15 cellular contexts compared by ENCODE assay signal in the genomic region with DNA sequence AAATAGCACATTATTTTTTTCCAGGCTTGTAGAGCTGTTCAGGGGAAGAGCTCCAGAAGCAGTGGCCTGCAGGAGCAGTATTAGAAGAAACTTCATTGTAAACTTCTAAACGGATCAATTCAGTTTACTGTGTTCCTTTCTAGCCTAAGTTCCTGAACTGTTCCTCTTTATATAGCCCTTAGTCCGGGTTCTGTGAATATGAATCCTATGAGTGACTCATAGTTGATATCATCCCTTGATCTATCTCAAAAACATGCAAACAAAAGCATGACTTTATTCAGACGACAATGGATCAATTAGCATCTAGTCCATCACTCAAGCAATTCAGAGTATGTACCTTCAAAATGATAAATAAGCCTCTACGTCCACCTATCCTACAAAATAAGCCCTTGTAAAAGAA. TPM values are rescaled to one million over a fixed set of nuclear protein-coding genes. Genes with fewer than 3 reads are reported as not detected.
DNase-seq lines count a peak whose midpoint lies in the region; ATAC-seq and TF ChIP-seq lines count a peak whose summit lies in the region.
"Had no signal": no experiment of that assay in that cellular context is flagged by ENCODE, and none has a peak within 500 bp of the region (broad histone marks: within the 10 kb centered on the region; RNA-seq: fewer than 3 reads in every experiment).

Gene MMP12, minus strand, starts transcription at position 141 of the 400 bp plus-strand sequence. Its CDS starts 45 bp downstream, at position 96.

- no peak for TF ChIP-seq RAD21 in SK-N-SH (IDR thresholded peaks at IDR 0.05; ENCODE audit: low read length)

- H3K36me3 ChIP-seq in SK-N-SH (replicated peaks in 1 of 2; ENCODE audit: control insufficient read depth in 1 of 2, insufficient read depth in 2 of 2, low read length in 1 of 2): no peaks in the 10 kb centered on the region
- H3K36me3 ChIP-seq: BE2C had no signal

- no peak within 1 kb of the TSS for H3K4me3 ChIP-seq in SK-N-SH (ENCODE audit: low read depth in 2 of 2, low read length in 1 of 2)
- no peak within 1 kb of the TSS for H3K4me3 ChIP-seq in epithelial cell of esophagus (ENCODE audit: low read length)
- H3K4me3 ChIP-seq: GM12878 had no signal

- H4K20me1 ChIP-seq in SK-N-SH (ENCODE audit: insufficient read depth): no peaks in the 10 kb centered on the region

- DNase-seq in GM03348 (ENCODE audit: low spot score): peak; percentile 6
- no peak for DNase-seq in SK-N-SH
- peak; percentile 28 for DNase-seq in epithelial cell of esophagus (ENCODE audit: low read depth)
- DNase-seq in putamen (ENCODE audit: low spot score): no peak
- no peak for DNase-seq in AG08396 (ENCODE audit: low spot score)
- DNase-seq: BE2C; Caco-2; CD8-positive, alpha-beta T cell; DND-41; KG1 had no signal

- peaks cover 2% of the 10 kb centered on the region for H3F3A ChIP-seq in SK-N-SH (replicated peaks; ENCODE audit: insufficient read depth)

- CTCF ChIA-PET in SK-N-SH (lab: Yijun Ruan, JAX): interaction anchor here (1.0 kb wide), 1 partner anchor 55 kb away, joined by 3 read pairs; no protein-coding TSS in a partner anchor

- H3K27ac ChIP-seq in SK-N-SH (ENCODE audit: low read depth in 2 of 2, low read length in 1 of 2): no peak within 1 kb of the TSS
- H3K27ac ChIP-seq: C4-2B had no signal

- TF ChIP-seq CTCF in SK-N-SH (IDR thresholded peaks at IDR 0.05) (no peak), epithelial cell of esophagus (IDR thresholded peaks at IDR 0.05; ENCODE audit: insufficient read depth, low read depth, low read length, missing control alignments) (no peak)

- ATAC-seq in GM21737 (IDR thresholded peaks at IDR 0.05; ENCODE audit: unreplicated experiment): no peak
- no peak for ATAC-seq in GM19463 (IDR thresholded peaks at IDR 0.05; ENCODE audit: unreplicated experiment)
- ATAC-seq: CD8-positive, alpha-beta T cell; GM12878 had no signal

- no peaks in the 10 kb centered on the region for H3K27me3 ChIP-seq in SK-N-SH (ENCODE audit: insufficient read depth)

- no peak within 1 kb of the TSS for H3K4me2 ChIP-seq in SK-N-SH

- POLR2A ChIA-PET in SK-N-SH (lab: Yijun Ruan, JAX): no interaction called here

- H3K79me2 ChIP-seq in SK-N-SH (ENCODE audit: insufficient read depth): no peaks in the 10 kb centered on the region

- no peak within 1 kb of the TSS; the same call in 1 of the 2 replicates for H2AFZ ChIP-seq in SK-N-SH (ENCODE audit: low read depth)

- 19% methylated on average over 4 of the region's 4 CpGs for WGBS in SK-N-SH (ENCODE audit: low lambda C conversion rate)

- no peaks in the 10 kb centered on the region for H3K9me3 ChIP-seq in SK-N-SH
- H3K9me3 ChIP-seq: BE2C, Caco-2 had no signal

- peaks cover 0 to 5% of the 10 kb centered on the region in 2 experiments; a peak in 1 of 4 replicates for H3K4me1 ChIP-seq in SK-N-SH (ENCODE audit: control insufficient read depth in 1 of 2, insufficient read depth in 2 of 2, low read depth in 1 of 2, low read length in 1 of 2)
- H3K4me1 ChIP-seq: BE2C, Caco-2 had no signal

- H3K9me2 ChIP-seq in SK-N-SH: no peaks in the 10 kb centered on the region

- TF ChIP-seq EP300 in SK-N-SH (IDR thresholded peaks at IDR 0.05; ENCODE audit: borderline replicate concordance in 1 of 2, low read depth in 1 of 2, low read length in 1 of 2): no peak

- no peak within 1 kb of the TSS for H3K9ac ChIP-seq in SK-N-SH

TF ChIP-seq in SK-N-SH, 30 proteins besides CTCF, POLR2A, EP300 and RAD21:
- no peak for TF ChIP-seq GABPA (IDR thresholded peaks at IDR 0.05; ENCODE audit: low read depth)
- TF ChIP-seq MXI1 (IDR thresholded peaks at IDR 0.05; ENCODE audit: low read depth, low read length): no peak
- peak; percentile 60 for TF ChIP-seq FOSL2 (IDR thresholded peaks at IDR 0.05; ENCODE audit: borderline replicate concordance, low read depth)
- no peak for TF ChIP-seq POLR2AphosphoS5 (IDR thresholded peaks at IDR 0.05; ENCODE audit: low read depth, low read length)
- no peak for TF ChIP-seq ELF1 (IDR thresholded peaks at IDR 0.05)
- no peak for TF ChIP-seq ZBTB33 (IDR thresholded peaks at IDR 0.05; ENCODE audit: borderline replicate concordance, low read depth)
- no peak for TF ChIP-seq TAF1 (IDR thresholded peaks at IDR 0.05; ENCODE audit: borderline replicate concordance, low read depth, low read length)
- TF ChIP-seq JUND (IDR thresholded peaks at IDR 0.05): peak; percentile 40
- TF ChIP-seq TCF12 (IDR thresholded peaks at IDR 0.05): peak; percentile 5; the same call in 1 of the 2 replicates
- no peak for TF ChIP-seq USF2 (IDR thresholded peaks at IDR 0.05; ENCODE audit: borderline replicate concordance, low read depth, low read length)
- no peak for TF ChIP-seq TEAD4 (IDR thresholded peaks at IDR 0.05; ENCODE audit: borderline replicate concordance, insufficient read depth)
- no peak for TF ChIP-seq RCOR1 (IDR thresholded peaks at IDR 0.05; ENCODE audit: low read length)

RNA-seq across cellular contexts. Expression of gene MMP12, which starts in this region (rescaled TPM):
- 2.0 and 2.8 TPM in 2 replicates for polyA plus RNA-seq in SK-N-SH (2012; rRNA removed)
- 2.7 and 2.9 TPM in 2 replicates for polyA plus RNA-seq in SK-N-SH (2012; cell fraction: cytosol; rRNA removed)
- 1.00 and 2.0 TPM in 2 replicates for polyA plus RNA-seq in SK-N-SH (2012; cell fraction: nucleus; rRNA removed)
- polyA plus RNA-seq: IgD-negative memory B cell had no signal

Comparison
In these comparisons a context has a peak if more than half of its experiments do, and no peak if none do; other contexts are left out.
1. DNase-seq: peak in GM03348 (single experiment) and epithelial cell of esophagus (single experiment); none in SK-N-SH (single experiment), putamen (single experiment) and AG08396 (single experiment).